Comparison of ENCODE assay signal across 13 cellular contexts in genomic region chr3:72099331-72100061, GRCh38.
DNase-seq lines count a peak whose midpoint lies in the region; TF ChIP-seq lines count a peak whose summit lies in the region.
"Had no signal": no experiment of that assay in that cellular context is flagged by ENCODE, and none has a peak within 500 bp of the region (broad histone marks: within the 10 kb centered on the region; RNA-seq: fewer than 3 reads in every experiment).

No MANE protein-coding gene starts in this region.

- no peak for DNase-seq in activated CD4-positive, alpha-beta memory T cell treated with anti-CD3 and anti-CD28 coated beads, Interleukin-2, amount 10 ng/mL, durations not matched to agents 7 days and 5 days
- no peak for DNase-seq in activated CD4-positive, alpha-beta memory T cell treated with anti-CD3 and anti-CD28 coated beads for 36 hours
- DNase-seq in colonic mucosa (no peak), neuronal stem cell (ENCODE audit: low spot score) (no peak), HFFc6 (no peak), SW 1271 (lab: John Stamatoyannopoulos, UW) (no peak), Caco-2 (no peak)
- DNase-seq: foreskin melanocyte, left cardiac atrium, NCI-H2171 treated with DMSO at 0.1 percent for 48 hours, PC-3 had no signal

- H2BK120ac ChIP-seq in neuronal stem cell (ENCODE audit: low read depth, low read length), result no peak overlapping the region

- no peak overlapping the region for H3K27ac ChIP-seq in HUES48 (ENCODE audit: low read depth, low read length)
- no peak overlapping the region for H3K27ac ChIP-seq in colonic mucosa
- no peak overlapping the region for H3K27ac ChIP-seq in neuronal stem cell (replicated peaks; ENCODE audit: low read length)

- no peak overlapping the region for H3K14ac ChIP-seq in neuronal stem cell (ENCODE audit: low read length)

- H3K4me1 ChIP-seq in HUES48 (ENCODE audit: control insufficient read depth, insufficient read depth, low read length), result no peaks in the 10 kb centered on the region
- H3K4me1 ChIP-seq in colonic mucosa, result no peaks in the 10 kb centered on the region
- peaks cover 2 to 3% of the 10 kb centered on the region in 2 donors for H3K4me1 ChIP-seq in neuronal stem cell (ENCODE audit: control insufficient read depth in 2 of 2, insufficient read depth in 1 of 2, low read depth in 1 of 2, low read length in 2 of 2)
- no peaks in the 10 kb centered on the region for H3K4me1 ChIP-seq in Caco-2

- no peaks in the 10 kb centered on the region for H3K9me3 Mint-ChIP-seq in activated CD4-positive, alpha-beta memory T cell treated with anti-CD3 and anti-CD28 coated beads, Interleukin-2, amount 10 ng/mL, durations not matched to agents 7 days and 5 days
- no peaks in the 10 kb centered on the region for H3K9me3 Mint-ChIP-seq in activated CD4-positive, alpha-beta memory T cell treated with anti-CD3 and anti-CD28 coated beads for 36 hours
- no peaks in the 10 kb centered on the region; the same call in 1 of the 2 replicates for H3K9me3 Mint-ChIP-seq in HFFc6
- H3K9me3 Mint-ChIP-seq in Caco-2 (ENCODE audit: unreplicated experiment), result no peaks in the 10 kb centered on the region

- peaks cover 29% of the 10 kb centered on the region for H3K4me1 Mint-ChIP-seq in activated CD4-positive, alpha-beta memory T cell treated with anti-CD3 and anti-CD28 coated beads, Interleukin-2, amount 10 ng/mL, durations not matched to agents 7 days and 5 days
- peaks cover 22% of the 10 kb centered on the region for H3K4me1 Mint-ChIP-seq in activated CD4-positive, alpha-beta memory T cell treated with anti-CD3 and anti-CD28 coated beads for 36 hours (ENCODE audit: low read depth)
- peaks cover 8% of the 10 kb centered on the region; the same call in 1 of the 2 replicates for H3K4me1 Mint-ChIP-seq in HFFc6 (ENCODE audit: low read depth)
- no peaks in the 10 kb centered on the region for H3K4me1 Mint-ChIP-seq in Caco-2 (ENCODE audit: low read depth, unreplicated experiment)

- H3K9ac ChIP-seq in HUES48 (ENCODE audit: low read depth, low read length) (no peak overlapping the region), colonic mucosa (ENCODE audit: low read depth in 2 of 2, low read length in 2 of 2) (peak overlapping the region; percentile 3 to 41), neuronal stem cell (ENCODE audit: low read depth, low read length, poor library complexity) (no peak overlapping the region)

- H4K91ac ChIP-seq in neuronal stem cell (ENCODE audit: low read depth, low read length, poor library complexity), result no peak overlapping the region

- peak overlapping the region; percentile 84 for H3K4me2 ChIP-seq in neuronal stem cell (ENCODE audit: insufficient read depth, low read length, poor library complexity, severe bottlenecking)

- no peak overlapping the region for H3K18ac ChIP-seq in neuronal stem cell (ENCODE audit: low read length)

- H3K27me3 Mint-ChIP-seq in activated CD4-positive, alpha-beta memory T cell treated with anti-CD3 and anti-CD28 coated beads, Interleukin-2, amount 10 ng/mL, durations not matched to agents 7 days and 5 days, result peaks cover 5% of the 10 kb centered on the region
- peaks cover 3% of the 10 kb centered on the region for H3K27me3 Mint-ChIP-seq in activated CD4-positive, alpha-beta memory T cell treated with anti-CD3 and anti-CD28 coated beads for 36 hours
- H3K27me3 Mint-ChIP-seq in HFFc6 (ENCODE audit: insufficient read depth), result peaks cover 50% of the 10 kb centered on the region
- H3K27me3 Mint-ChIP-seq in Caco-2 (ENCODE audit: insufficient read depth, unreplicated experiment), result peaks cover 13% of the 10 kb centered on the region

- H3K23ac ChIP-seq in neuronal stem cell (ENCODE audit: low read depth, low read length, poor library complexity), result no peak overlapping the region

- H3K27me3 ChIP-seq in HUES48 (ENCODE audit: control insufficient read depth, insufficient read depth, low read length) (peaks cover 29% of the 10 kb centered on the region), colonic mucosa (peaks cover 11% of the 10 kb centered on the region), neuronal stem cell (ENCODE audit: control insufficient read depth in 3 of 3, insufficient read depth in 3 of 3, low read depth in 1 of 3, low read length in 3 of 3) (peaks cover 0 to 9% (median 2%) of the 10 kb centered on the region in 3 experiments), Caco-2 (replicated peaks; ENCODE audit: control insufficient read depth, insufficient read depth, low read length) (no peaks in the 10 kb centered on the region)
- H3K27me3 ChIP-seq: uterus had no signal

- TF ChIP-seq CTCF in colonic mucosa (IDR thresholded peaks at IDR 0.05), result no peak
- TF ChIP-seq CTCF in HFFc6 (IDR thresholded peaks at IDR 0.05), result no peak
- no peak for TF ChIP-seq CTCF in Caco-2 (IDR thresholded peaks at IDR 0.05; ENCODE audit: insufficient read depth in 1 of 2, low read depth in 1 of 2, low read length in 1 of 2, severe bottlenecking in 1 of 2, unreplicated experiment in 1 of 2)

- no peaks in the 10 kb centered on the region for H3K36me3 ChIP-seq in HUES48 (ENCODE audit: control insufficient read depth, insufficient read depth, low read length)
- H3K36me3 ChIP-seq in colonic mucosa, result no peaks in the 10 kb centered on the region
- no peaks in the 10 kb centered on the region for H3K36me3 ChIP-seq in neuronal stem cell (replicated peaks in 1 of 2; ENCODE audit: control insufficient read depth in 2 of 2, insufficient read depth in 2 of 2, low read length in 2 of 2)
- no peaks in the 10 kb centered on the region for H3K36me3 ChIP-seq in Caco-2 (ENCODE audit: control insufficient read depth, insufficient read depth, low read length)
- H3K36me3 ChIP-seq: uterus had no signal

- no peak overlapping the region for H4K8ac ChIP-seq in neuronal stem cell (ENCODE audit: low read depth, low read length)

- intact Hi-C loops in activated CD4-positive, alpha-beta memory T cell treated with anti-CD3 and anti-CD28 coated beads for 36 hours (cut with micrococcal nuclease), result loop anchor here (2.0 to 10.0 kb wide), 4 partner anchors 102 to 375 kb away; partner anchors contain the start of gene EIF4E3
- intact Hi-C loops in colonic mucosa (cut with DNase I) (no loop called here), Caco-2 (cut with micrococcal nuclease; ENCODE audit: unreplicated experiment) (no loop called here)

- H3K4me3 ChIP-seq in HUES48 (ENCODE audit: low read depth, low read length), result peak overlapping the region; percentile 63; the same call in 1 of the 2 replicates
- H3K4me3 ChIP-seq in colonic mucosa, result no peak overlapping the region
- H3K4me3 ChIP-seq in neuronal stem cell (ENCODE audit: low read length in 2 of 2), result no peak overlapping the region
- H3K4me3 ChIP-seq in Caco-2 (ENCODE audit: low read depth, low read length), result no peak overlapping the region

- POLR2A ChIA-PET in activated CD4-positive, alpha-beta memory T cell treated with anti-CD3 and anti-CD28 coated beads, Interleukin-2, amount 10 ng/mL, durations not matched to agents 7 days and 5 days (lab: Charles Lee), result no interaction called here
- POLR2A ChIA-PET in activated CD4-positive, alpha-beta memory T cell treated with anti-CD3 and anti-CD28 coated beads for 36 hours (lab: Charles Lee), result no interaction called here
- POLR2A ChIA-PET in Caco-2 (lab: Charles Lee), result no interaction called here

- no peak overlapping the region for H2AFZ ChIP-seq in neuronal stem cell (ENCODE audit: low read length)

- peak overlapping the region; percentile 23 for H3K4me3 Mint-ChIP-seq in activated CD4-positive, alpha-beta memory T cell treated with anti-CD3 and anti-CD28 coated beads, Interleukin-2, amount 10 ng/mL, durations not matched to agents 7 days and 5 days
- no peak overlapping the region for H3K4me3 Mint-ChIP-seq in activated CD4-positive, alpha-beta memory T cell treated with anti-CD3 and anti-CD28 coated beads for 36 hours
- H3K4me3 Mint-ChIP-seq in HFFc6 (no peak overlapping the region), Caco-2 (ENCODE audit: unreplicated experiment) (no peak overlapping the region)

- no peaks in the 10 kb centered on the region for H3K36me3 Mint-ChIP-seq in activated CD4-positive, alpha-beta memory T cell treated with anti-CD3 and anti-CD28 coated beads, Interleukin-2, amount 10 ng/mL, durations not matched to agents 7 days and 5 days (ENCODE audit: low read depth)
- H3K36me3 Mint-ChIP-seq in activated CD4-positive, alpha-beta memory T cell treated with anti-CD3 and anti-CD28 coated beads for 36 hours, result no peaks in the 10 kb centered on the region
- H3K36me3 Mint-ChIP-seq in HFFc6 (ENCODE audit: low read depth) (no peaks in the 10 kb centered on the region), Caco-2 (ENCODE audit: insufficient read depth, unreplicated experiment) (no peaks in the 10 kb centered on the region)

- no TSS peak for BruUV-seq in Caco-2 (replicated peaks; lab: Mats Ljungman, UMichigan)

- no CpG with 5 or more reads among the region's 14 CpGs for WGBS in neuronal stem cell (ENCODE audit: extremely low coverage in 2 of 2, insufficient read length in 2 of 2, insufficient replicate concordance in 1 of 2), 2 donors

- H3K4ac ChIP-seq in neuronal stem cell (ENCODE audit: low read length), result no peak overlapping the region

- H2AK5ac ChIP-seq in neuronal stem cell (ENCODE audit: low read depth, low read length), result no peak overlapping the region

- no peaks in the 10 kb centered on the region for H3K79me1 ChIP-seq in neuronal stem cell (ENCODE audit: low read depth, low read length)

- peak overlapping the region; percentile 1 for H2BK5ac ChIP-seq in neuronal stem cell (ENCODE audit: low read length)

- H3K9me3 ChIP-seq in HUES48 (ENCODE audit: control insufficient read depth, insufficient read depth, low read length) (no peaks in the 10 kb centered on the region), colonic mucosa (no peaks in the 10 kb centered on the region), neuronal stem cell (replicated peaks in 1 of 2; ENCODE audit: control insufficient read depth in 2 of 2, insufficient read depth in 1 of 2, low read depth in 1 of 2, low read length in 2 of 2) (peaks cover 0 to 1% of the 10 kb centered on the region in 2 donors), Caco-2 (no peaks in the 10 kb centered on the region)
- H3K9me3 ChIP-seq: uterus had no signal

- H3K27ac Mint-ChIP-seq in activated CD4-positive, alpha-beta memory T cell treated with anti-CD3 and anti-CD28 coated beads, Interleukin-2, amount 10 ng/mL, durations not matched to agents 7 days and 5 days, result no peak overlapping the region
- no peak overlapping the region for H3K27ac Mint-ChIP-seq in activated CD4-positive, alpha-beta memory T cell treated with anti-CD3 and anti-CD28 coated beads for 36 hours
- H3K27ac Mint-ChIP-seq in HFFc6 (no peak overlapping the region), Caco-2 (ENCODE audit: unreplicated experiment) (no peak overlapping the region)

- no peak overlapping the region for H2BK15ac ChIP-seq in neuronal stem cell (ENCODE audit: low read length)

- CTCF ChIA-PET in activated CD4-positive, alpha-beta memory T cell treated with anti-CD3 and anti-CD28 coated beads, Interleukin-2, amount 10 ng/mL, durations not matched to agents 7 days and 5 days (lab: Charles Lee), result no interaction called here
- CTCF ChIA-PET in activated CD4-positive, alpha-beta memory T cell treated with anti-CD3 and anti-CD28 coated beads for 36 hours (lab: Charles Lee), result interaction anchor here (1.4 kb wide), 1 partner anchor 567 kb away, joined by 3 read pairs; no protein-coding TSS in a partner anchor
- CTCF ChIA-PET in Caco-2 (lab: Charles Lee), result no interaction called here

- H2BK12ac ChIP-seq in neuronal stem cell (ENCODE audit: low read length), result no peak overlapping the region

Comparison
In these comparisons a context has a peak if more than half of its experiments do, and no peak if none do; other contexts are left out.
1. H3K9ac ChIP-seq: peak in colonic mucosa (2 of 2); none in HUES48 (single experiment) and neuronal stem cell (single experiment).